Comparison of ENCODE assay signal across 33 cellular contexts in the genomic region with DNA sequence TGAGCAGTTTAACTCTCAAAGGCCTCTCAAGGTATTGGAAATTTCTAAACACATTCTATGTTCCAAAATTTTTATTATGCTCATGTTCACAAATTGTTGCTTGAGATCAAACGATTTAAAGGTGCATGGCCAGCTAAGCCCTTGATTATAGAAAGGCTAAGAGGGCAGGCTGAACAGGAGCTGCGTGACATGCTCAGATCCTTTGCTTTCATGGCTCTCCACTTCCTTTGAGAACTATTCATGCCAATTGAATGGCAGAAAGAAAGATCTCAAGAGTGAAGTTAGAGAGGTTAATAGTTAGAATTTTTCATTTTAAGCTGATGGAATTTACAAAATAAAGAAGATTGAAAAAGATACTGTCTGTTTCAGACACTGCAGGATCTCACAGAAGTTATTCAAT. TPM values are rescaled to one million over a fixed set of nuclear protein-coding genes. Genes with fewer than 3 reads are reported as not detected.
"Had no signal": no experiment of that assay in that cellular context is flagged by ENCODE, and none has a peak within 500 bp of the region (broad histone marks: within the 10 kb centered on the region; RNA-seq: fewer than 3 reads in every experiment).

No MANE protein-coding gene starts in this region.

- H3K4me1 ChIP-seq: esophagus squamous epithelium, gastroesophageal sphincter, heart right ventricle had no signal

- H3K9me3 Mint-ChIP-seq: activated CD4-positive, alpha-beta memory T cell treated with anti-CD3 and anti-CD28 coated beads, Interleukin-2, amount 10 ng/mL, durations not matched to agents 7 days and 5 days; activated CD4-positive, alpha-beta T cell treated with anti-CD3 and anti-CD28 coated beads, Interleukin-2, amount 10 ng/mL, durations not matched to agents 7 days and 5 days; activated naive CD4-positive, alpha-beta T cell treated with anti-CD3 and anti-CD28 coated beads, Interleukin-2, amount 10 ng/mL, durations not matched to agents 7 days and 5 days; activated naive CD4-positive, alpha-beta T cell treated with anti-CD3 and anti-CD28 coated beads, Interleukin-2, amount 50 U/mL, for 72 hours; activated naive CD8-positive, alpha-beta T cell treated with anti-CD3 and anti-CD28 coated beads, Interleukin-2, amount 10 ng/mL, durations not matched to agents 7 days and 5 days; activated T-cell treated with anti-CD3 and anti-CD28 coated beads, Interleukin-2, amount 50 U/mL, for 4 hours; activated T-helper 2 cell treated with anti-CD3 and anti-CD28 coated beads, Interferon-gamma antibody, Interleukin-2, Interleukin-4, amounts not matched to agents 10 μg/mL and 5 μg/mL and 100 μg/mL, durations not matched to agents 14 hours and 24 hours and 36 hours; central memory CD8-positive, alpha-beta T cell; dendritic cell treated with granulocyte-macrophage colony-stimulating factor and Interleukin-4, amounts not matched to agents 40 ng/mL and 50 ng/mL, for 4 days; WTC11 had no signal

- H3K9me3 ChIP-seq: esophagus squamous epithelium, gastroesophageal sphincter, heart right ventricle had no signal

- H3K27me3 ChIP-seq: brain microvascular endothelial cell, dorsolateral prefrontal cortex, esophagus squamous epithelium, gastroesophageal sphincter, heart right ventricle had no signal

- H3K36me3 ChIP-seq: brain microvascular endothelial cell, esophagus squamous epithelium, gastroesophageal sphincter, heart right ventricle had no signal

- H3K4me3 ChIP-seq: coronary artery, dorsolateral prefrontal cortex, esophagus squamous epithelium, gastroesophageal sphincter, heart right ventricle had no signal

- H3K4me1 Mint-ChIP-seq: activated CD4-positive, alpha-beta memory T cell treated with anti-CD3 and anti-CD28 coated beads, Interleukin-2, amount 10 ng/mL, durations not matched to agents 7 days and 5 days; activated CD4-positive, alpha-beta T cell treated with anti-CD3 and anti-CD28 coated beads, Interleukin-2, amount 10 ng/mL, durations not matched to agents 7 days and 5 days; activated naive CD4-positive, alpha-beta T cell treated with anti-CD3 and anti-CD28 coated beads, Interleukin-2, amount 10 ng/mL, durations not matched to agents 7 days and 5 days; activated naive CD8-positive, alpha-beta T cell treated with anti-CD3 and anti-CD28 coated beads, Interleukin-2, amount 10 ng/mL, durations not matched to agents 7 days and 5 days; central memory CD8-positive, alpha-beta T cell had no signal

- H3K27ac Mint-ChIP-seq: activated CD4-positive, alpha-beta memory T cell treated with anti-CD3 and anti-CD28 coated beads, Interleukin-2, amount 10 ng/mL, durations not matched to agents 7 days and 5 days; activated CD4-positive, alpha-beta T cell treated with anti-CD3 and anti-CD28 coated beads, Interleukin-2, amount 10 ng/mL, durations not matched to agents 7 days and 5 days; activated naive CD4-positive, alpha-beta T cell treated with anti-CD3 and anti-CD28 coated beads, Interleukin-2, amount 10 ng/mL, durations not matched to agents 7 days and 5 days; activated naive CD4-positive, alpha-beta T cell treated with anti-CD3 and anti-CD28 coated beads, Interleukin-2, amount 50 U/mL, for 72 hours; activated naive CD8-positive, alpha-beta T cell treated with anti-CD3 and anti-CD28 coated beads, Interleukin-2, amount 10 ng/mL, durations not matched to agents 7 days and 5 days; activated T-helper 2 cell treated with anti-CD3 and anti-CD28 coated beads, Interferon-gamma antibody, Interleukin-2, Interleukin-4, amounts not matched to agents 10 μg/mL and 5 μg/mL and 100 μg/mL, durations not matched to agents 14 hours and 24 hours and 36 hours; dendritic cell treated with granulocyte-macrophage colony-stimulating factor and Interleukin-4, amounts not matched to agents 40 ng/mL and 50 ng/mL, for 4 days; T-helper 17 cell; WTC11 had no signal

- H3K4me3 Mint-ChIP-seq: activated CD4-positive, alpha-beta memory T cell treated with anti-CD3 and anti-CD28 coated beads, Interleukin-2, amount 10 ng/mL, durations not matched to agents 7 days and 5 days; activated CD4-positive, alpha-beta T cell treated with anti-CD3 and anti-CD28 coated beads, Interleukin-2, amount 10 ng/mL, durations not matched to agents 7 days and 5 days; activated naive CD4-positive, alpha-beta T cell treated with anti-CD3 and anti-CD28 coated beads, Interleukin-2, amount 10 ng/mL, durations not matched to agents 7 days and 5 days; activated naive CD8-positive, alpha-beta T cell treated with anti-CD3 and anti-CD28 coated beads, Interleukin-2, amount 10 ng/mL, durations not matched to agents 7 days and 5 days; activated T-cell treated with anti-CD3 and anti-CD28 coated beads, Interleukin-2, amount 50 U/mL, for 4 hours; central memory CD8-positive, alpha-beta T cell; dendritic cell treated with granulocyte-macrophage colony-stimulating factor and Interleukin-4, amounts not matched to agents 40 ng/mL and 50 ng/mL, for 4 days; T-helper 17 cell; WTC11 had no signal

- H3K27me3 Mint-ChIP-seq: activated CD4-positive, alpha-beta memory T cell treated with anti-CD3 and anti-CD28 coated beads, Interleukin-2, amount 10 ng/mL, durations not matched to agents 7 days and 5 days; activated CD4-positive, alpha-beta T cell treated with anti-CD3 and anti-CD28 coated beads, Interleukin-2, amount 10 ng/mL, durations not matched to agents 7 days and 5 days; activated naive CD4-positive, alpha-beta T cell treated with anti-CD3 and anti-CD28 coated beads, Interleukin-2, amount 10 ng/mL, durations not matched to agents 7 days and 5 days; dendritic cell treated with granulocyte-macrophage colony-stimulating factor and Interleukin-4, amounts not matched to agents 40 ng/mL and 50 ng/mL, for 4 days had no signal

- H3K27ac ChIP-seq: brain microvascular endothelial cell, coronary artery, dorsolateral prefrontal cortex, epithelial cell of prostate, esophagus squamous epithelium, gastroesophageal sphincter, heart right ventricle had no signal

- DNase-seq: activated CD4-positive, alpha-beta memory T cell treated with anti-CD3 and anti-CD28 coated beads, Interleukin-2, amount 10 ng/mL, durations not matched to agents 7 days and 5 days; activated CD4-positive, alpha-beta T cell treated with anti-CD3 and anti-CD28 coated beads for 1 hour; activated CD4-positive, alpha-beta T cell treated with anti-CD3 and anti-CD28 coated beads for 4 hours; activated CD4-positive, alpha-beta T cell treated with anti-CD3 and anti-CD28 coated beads, Interleukin-2, amount 10 ng/mL, durations not matched to agents 7 days and 5 days; activated CD4-positive, alpha-beta T cell treated with anti-CD3 and anti-CD28 coated beads, Interleukin-2, amount 50 U/mL, for 4 hours; activated CD8-positive, alpha-beta memory T cell treated with anti-CD3 and anti-CD28 coated beads, Interleukin-2, amount 50 U/mL, for 48 hours; activated effector memory CD4-positive, alpha-beta T cell treated with anti-CD3 and anti-CD28 coated beads, Interleukin-2, amount 50 U/mL, for 16 hours; activated naive CD4-positive, alpha-beta T cell treated with anti-CD3 and anti-CD28 coated beads, Interleukin-2, amount 10 ng/mL, durations not matched to agents 7 days and 5 days; activated naive CD8-positive, alpha-beta T cell treated with anti-CD3 and anti-CD28 coated beads, Interleukin-2, amount 10 ng/mL, durations not matched to agents 7 days and 5 days; activated T-cell treated with anti-CD3 and anti-CD28 coated beads, Interleukin-2, amount 50 U/mL, for 4 hours; amniotic stem cell; anterior cingulate cortex; brain microvascular endothelial cell; dorsolateral prefrontal cortex; effector memory CD4-positive, alpha-beta T cell; esophagus squamous epithelium; foreskin melanocyte; heart right ventricle; T-helper 1 cell; T-helper 17 cell had no signal

- H3K36me3 Mint-ChIP-seq: activated naive CD8-positive, alpha-beta T cell treated with anti-CD3 and anti-CD28 coated beads, Interleukin-2, amount 10 ng/mL, durations not matched to agents 7 days and 5 days; WTC11 had no signal

RNA-seq across cellular contexts. Expression of gene LRIT3, which starts 0.6 kb away (rescaled TPM):
- total RNA-seq: cardiac septum, fibroblast of villous mesenchyme had no signal

RNA-seq across cellular contexts. Expression of gene RRH, which starts 20.7 kb away (rescaled TPM):
- total RNA-seq: activated naive CD8-positive, alpha-beta T cell treated with anti-CD3 and anti-CD28 coated beads, Interleukin-2, amount 10 ng/mL, durations not matched to agents 7 days and 5 days; fibroblast of villous mesenchyme; glomerular endothelial cell; heart right ventricle; T-helper 17 cell; WTC11 had no signal

RNA-seq across cellular contexts. Expression of gene CFI, which starts 46.7 kb away (rescaled TPM):
- total RNA-seq: activated CD4-positive, alpha-beta T cell treated with anti-CD3 and anti-CD28 coated beads, Interleukin-2, amount 10 ng/mL, durations not matched to agents 7 days and 5 days; activated naive CD4-positive, alpha-beta T cell treated with anti-CD3 and anti-CD28 coated beads, Interleukin-2, amount 50 U/mL, for 72 hours; activated naive CD8-positive, alpha-beta T cell treated with anti-CD3 and anti-CD28 coated beads, Interleukin-2, amount 10 ng/mL, durations not matched to agents 7 days and 5 days; astrocyte; bronchial epithelial cell; T-helper 17 cell; WTC11 had no signal
